14 cellular contexts compared by ENCODE assay signal in genomic region chr4:138181288-138181687, GRCh38.
DNase-seq lines count a peak whose midpoint lies in the region; ATAC-seq, FAIRE-seq and TF ChIP-seq lines count a peak whose summit lies in the region.
"Had no signal": no experiment of that assay in that cellular context is flagged by ENCODE, and none has a peak within 500 bp of the region (broad histone marks: within the 10 kb centered on the region; RNA-seq: fewer than 3 reads in every experiment).

No MANE protein-coding gene starts in this region.

- H3F3A ChIP-seq in smooth muscle cell (ENCODE audit: low read depth): peaks cover 7% of the 10 kb centered on the region

- no peak for TF ChIP-seq POLR2A in right lobe of liver (IDR thresholded peaks at IDR 0.05)

- H3K27me3 ChIP-seq in right lobe of liver (no peaks in the 10 kb centered on the region), smooth muscle cell (ENCODE audit: low read depth) (no peaks in the 10 kb centered on the region)

- TF ChIP-seq CTCF in fibroblast of mammary gland (conservative IDR thresholded peaks at IDR 0.05; ENCODE audit: control insufficient read depth, insufficient read depth, low read depth, low read length) (no peak), right lobe of liver (IDR thresholded peaks at IDR 0.05) (no peak), smooth muscle cell (IDR thresholded peaks at IDR 0.05; ENCODE audit: borderline replicate concordance, insufficient read depth, poor library complexity, severe bottlenecking) (no peak)

- no peak overlapping the region for H3K9ac ChIP-seq in smooth muscle cell (ENCODE audit: low read depth)

- H3K79me2 ChIP-seq in smooth muscle cell (ENCODE audit: low read depth): no peaks in the 10 kb centered on the region

- H3K4me3 ChIP-seq in fibroblast of mammary gland (ENCODE audit: control insufficient read depth, low read depth, low read length) (no peak overlapping the region), right lobe of liver (no peak overlapping the region), smooth muscle cell (no peak overlapping the region)

- H3K4me2 ChIP-seq in smooth muscle cell: peak overlapping the region; percentile 56

- no peaks in the 10 kb centered on the region for H3K9me3 ChIP-seq in right lobe of liver
- H3K9me3 ChIP-seq in smooth muscle cell (replicated peaks; ENCODE audit: low read depth): no peaks in the 10 kb centered on the region

- H3K4me1 ChIP-seq in right lobe of liver (peaks cover 0 to 4% (median 0%) of the 10 kb centered on the region in 4 donors), smooth muscle cell (ENCODE audit: low read depth) (peaks cover 3% of the 10 kb centered on the region)

- FAIRE-seq in urothelium cell line (lab: Jason Lieb, UNC): no peak

- WGBS in right lobe of liver (ENCODE audit: insufficient coverage, low coverage, low lambda C conversion rate, missing lambda C conversion rate): 35% methylated on average over 6 of the region's 6 CpGs
- WGBS in smooth muscle cell (ENCODE audit: low lambda C conversion rate): 24% methylated on average over 6 of the region's 6 CpGs

- ATAC-seq in right lobe of liver (peak in 3 of 4 donors; percentile 30 to 66 (median 39)), GM19328 (IDR thresholded peaks at IDR 0.05; ENCODE audit: unreplicated experiment) (no peak), HG03565 (IDR thresholded peaks at IDR 0.05; ENCODE audit: unreplicated experiment) (no peak)

- peak overlapping the region; percentile 68 for H3K27ac ChIP-seq in angular gyrus (ENCODE audit: low read depth, low read length)
- H3K27ac ChIP-seq in right lobe of liver: no peak overlapping the region
- H3K27ac ChIP-seq in smooth muscle cell (ENCODE audit: low read depth): no peak overlapping the region

- no peaks in the 10 kb centered on the region for H4K20me1 ChIP-seq in smooth muscle cell (ENCODE audit: low read depth)

- no peak overlapping the region for H2AFZ ChIP-seq in smooth muscle cell (ENCODE audit: low read depth)

- DNase-seq in fibroblast of mammary gland (ENCODE audit: low read depth) (peak; percentile 64), right lobe of liver (no peak), smooth muscle cell (lab: John Stamatoyannopoulos, UW; ENCODE audit: unreplicated experiment) (no peak), urothelium cell line (ENCODE audit: low spot score) (no peak), NCI-H2107 treated with DMSO at 0.1 percent for 48 hours (lab: John Stamatoyannopoulos, UW; ENCODE audit: unreplicated experiment) (no peak)
- DNase-seq: activated CD4-positive, alpha-beta T cell treated with anti-CD3 and anti-CD28 coated beads for 1 hour; AML-193; amniotic stem cell; DMS153; mesendoderm; stimulated activated CD4-positive, alpha-beta T cell treated with anti-CD3 and anti-CD28 coated beads, Interleukin-4, amount 100 ng/mL, for 1 hour had no signal

- intact Hi-C loops in right lobe of liver (cut with DNase I): loop anchor here in 1 of 2 donors (10.0 kb wide), 1 partner anchor 146 kb away; no protein-coding TSS in a partner anchor

- H3K36me3 ChIP-seq in right lobe of liver (no peaks in the 10 kb centered on the region), smooth muscle cell (ENCODE audit: low read depth) (no peaks in the 10 kb centered on the region)

Comparison
In these comparisons a context has a peak if more than half of its experiments do, and no peak if none do; other contexts are left out.
1. ATAC-seq: peak in right lobe of liver (3 of 4); none in GM19328 (single experiment) and HG03565 (single experiment).